ENCODE assay signal across 31 cellular contexts in genomic region chr13:98912846-98913245, GRCh38.
DNase-seq lines count a peak whose midpoint lies in the region; ATAC-seq and TF ChIP-seq lines count a peak whose summit lies in the region.
"Had no signal": no experiment of that assay in that cellular context is flagged by ENCODE, and none has a peak within 500 bp of the region (broad histone marks: within the 10 kb centered on the region; RNA-seq: fewer than 3 reads in every experiment).

No MANE protein-coding gene starts in this region.

- no peaks in the 10 kb centered on the region for H3K27me3 Mint-ChIP-seq in activated CD4-positive, alpha-beta T cell treated with anti-CD3 and anti-CD28 coated beads, Interleukin-2, amount 10 ng/mL, durations not matched to agents 24 days and 14 days
- H3K27me3 Mint-ChIP-seq in activated CD4-positive, alpha-beta T cell treated with anti-CD3 and anti-CD28 coated beads for 36 hours: no peaks in the 10 kb centered on the region
- H3K27me3 Mint-ChIP-seq in CD4-positive, alpha-beta T cell: no peaks in the 10 kb centered on the region
- no peaks in the 10 kb centered on the region for H3K27me3 Mint-ChIP-seq in T-helper 17 cell
- H3K27me3 Mint-ChIP-seq in naive thymus-derived CD4-positive, alpha-beta T cell: no peaks in the 10 kb centered on the region
- H3K27me3 Mint-ChIP-seq: CD4-positive, CD25-positive, alpha-beta regulatory T cell; memory B cell had no signal

- H4K20me1 ChIP-seq in hepatocyte (ENCODE audit: insufficient read depth, poor library complexity, severe bottlenecking): no peaks in the 10 kb centered on the region

- POLR2A ChIA-PET in activated CD4-positive, alpha-beta T cell treated with anti-CD3 and anti-CD28 coated beads for 36 hours (lab: Charles Lee): no interaction called here
- POLR2A ChIA-PET in CD4-positive, alpha-beta T cell (lab: Charles Lee): no interaction called here
- POLR2A ChIA-PET in naive thymus-derived CD4-positive, alpha-beta T cell (lab: Charles Lee): interaction anchor here (0.7 to 1.2 kb wide), 2 partner anchors 70 to 88 kb away, joined by 3 read pairs; no protein-coding TSS in a partner anchor

- no peaks in the 10 kb centered on the region for H3K79me2 ChIP-seq in hepatocyte

- no peak overlapping the region for H2AFZ ChIP-seq in hepatocyte

- H3K27ac ChIP-seq in CD4-positive, alpha-beta T cell (ENCODE audit: low read depth, low read length): no peak overlapping the region
- no peak overlapping the region for H3K27ac ChIP-seq in naive thymus-derived CD4-positive, alpha-beta T cell (ENCODE audit: low read depth, low read length)
- H3K27ac ChIP-seq in hepatocyte: no peak overlapping the region
- H3K27ac ChIP-seq: A549, esophagus muscularis mucosa, foreskin keratinocyte, Peyer's patch, testis had no signal

- H3K4me1 ChIP-seq in naive thymus-derived CD4-positive, alpha-beta T cell (ENCODE audit: control insufficient read depth in 2 of 2, insufficient read depth in 2 of 2, low read length in 2 of 2): peaks cover 9 to 10% of the 10 kb centered on the region in 2 donors
- peaks cover 6% of the 10 kb centered on the region for H3K4me1 ChIP-seq in hepatocyte (ENCODE audit: insufficient read depth)
- H3K4me1 ChIP-seq: HAP-1, Peyer's patch, testis had no signal

- peak overlapping the region; percentile 32 for H3K27ac Mint-ChIP-seq in activated CD4-positive, alpha-beta T cell treated with anti-CD3 and anti-CD28 coated beads, Interleukin-2, amount 10 ng/mL, durations not matched to agents 24 days and 14 days
- no peak overlapping the region for H3K27ac Mint-ChIP-seq in activated CD4-positive, alpha-beta T cell treated with anti-CD3 and anti-CD28 coated beads for 36 hours
- peak overlapping the region; percentile 74 for H3K27ac Mint-ChIP-seq in CD4-positive, alpha-beta T cell
- H3K27ac Mint-ChIP-seq in T-helper 17 cell: peak overlapping the region; percentile 32
- H3K27ac Mint-ChIP-seq in naive thymus-derived CD4-positive, alpha-beta T cell: peak overlapping the region in 7 of 9 donors; percentile 13 to 53 (median 46)
- H3K27ac Mint-ChIP-seq: dendritic cell treated with granulocyte-macrophage colony-stimulating factor and Interleukin-4, amounts not matched to agents 40 ng/mL and 50 ng/mL, for 4 days; endodermal cell; memory B cell; T-helper 2 cell treated with Interferon-gamma antibody and Interleukin-4, amounts not matched to agents 5 μg/mL and 100 μg/mL, for 36 hours had no signal

- H3K4me3 ChIP-seq in naive thymus-derived CD4-positive, alpha-beta T cell (ENCODE audit: low read length): no peak overlapping the region
- no peak overlapping the region for H3K4me3 ChIP-seq in hepatocyte
- H3K4me3 ChIP-seq: A549, esophagus muscularis mucosa, HAP-1, K562, Peyer's patch, testis had no signal

- ATAC-seq in activated CD4-positive, alpha-beta T cell treated with anti-CD3 and anti-CD28 coated beads for 36 hours: no peak
- ATAC-seq in CD4-positive, alpha-beta T cell (ENCODE audit: poor library complexity): no peak
- no peak for ATAC-seq in T-helper 17 cell
- no peak for ATAC-seq in naive thymus-derived CD4-positive, alpha-beta T cell
- ATAC-seq: A549; foreskin keratinocyte; K562; stimulated activated naive CD8-positive, alpha-beta T cell treated with anti-CD3 and anti-CD28 coated beads, Interleukin-15, Interleukin-2, amounts not matched to agents 100 U/mL and 50 U/mL, for 24 hours had no signal

- H3K9me2 ChIP-seq in hepatocyte (replicated peaks; ENCODE audit: insufficient read depth): no peaks in the 10 kb centered on the region

- H3K4me1 Mint-ChIP-seq in activated CD4-positive, alpha-beta T cell treated with anti-CD3 and anti-CD28 coated beads, Interleukin-2, amount 10 ng/mL, durations not matched to agents 24 days and 14 days: peaks cover 39% of the 10 kb centered on the region
- peaks cover 46% of the 10 kb centered on the region for H3K4me1 Mint-ChIP-seq in activated CD4-positive, alpha-beta T cell treated with anti-CD3 and anti-CD28 coated beads for 36 hours
- H3K4me1 Mint-ChIP-seq in CD4-positive, alpha-beta T cell (ENCODE audit: low read depth): peaks cover 49% of the 10 kb centered on the region
- peaks cover 25% of the 10 kb centered on the region for H3K4me1 Mint-ChIP-seq in T-helper 17 cell
- peaks cover 15 to 57% (median 49%) of the 10 kb centered on the region in 7 donors for H3K4me1 Mint-ChIP-seq in naive thymus-derived CD4-positive, alpha-beta T cell

- no peaks in the 10 kb centered on the region for H3K27me3 ChIP-seq in CD4-positive, alpha-beta T cell (ENCODE audit: control insufficient read depth, insufficient read depth, low read length)
- H3K27me3 ChIP-seq in naive thymus-derived CD4-positive, alpha-beta T cell (ENCODE audit: control insufficient read depth in 2 of 2, insufficient read depth in 2 of 2, low read length in 2 of 2): no peaks in the 10 kb centered on the region
- no peaks in the 10 kb centered on the region for H3K27me3 ChIP-seq in hepatocyte
- H3K27me3 ChIP-seq: esophagus muscularis mucosa, foreskin keratinocyte, Peyer's patch, testis had no signal

- no peak for DNase-seq in activated CD4-positive, alpha-beta T cell treated with anti-CD3 and anti-CD28 coated beads, Interleukin-2, amount 10 ng/mL, durations not matched to agents 24 days and 14 days
- no peak for DNase-seq in activated CD4-positive, alpha-beta T cell treated with anti-CD3 and anti-CD28 coated beads for 36 hours
- no peak for DNase-seq in CD4-positive, alpha-beta T cell
- no peak for DNase-seq in T-helper 17 cell
- DNase-seq in naive thymus-derived CD4-positive, alpha-beta T cell: no peak
- DNase-seq in H4 (ENCODE audit: low spot score): no peak
- no peak for DNase-seq in anterior cingulate cortex (lab: John Stamatoyannopoulos, UW)
- DNase-seq in hepatocyte (ENCODE audit: low spot score): no peak
- DNase-seq: activated effector memory CD4-positive, alpha-beta T cell treated with anti-CD3 and anti-CD28 coated beads, Interleukin-2, amount 50 U/mL, for 16 hours; activated T-cell treated with anti-CD3 and anti-CD28 coated beads, Interleukin-2, amount 50 U/mL, for 1 hour; AML-193; caudate nucleus; CD4-positive, CD25-positive, alpha-beta regulatory T cell; endodermal cell; foreskin keratinocyte; NCI-H1092 treated with DMSO at 0.1 percent for 48 hours; NCI-H187 treated with DMSO at 0.1 percent for 48 hours; NCI-H345; NCI-H69; Peyer's patch; SIG-M5; stimulated activated CD4-positive, alpha-beta T cell treated with anti-CD3 and anti-CD28 coated beads, Interleukin-1b, Interleukin-23, amount 100 ng/mL, for 48 hours; stimulated activated naive CD8-positive, alpha-beta T cell treated with anti-CD3 and anti-CD28 coated beads, Interleukin-15, Interleukin-2, amounts not matched to agents 100 U/mL and 50 U/mL, for 24 hours; testis had no signal

- CTCF ChIA-PET in activated CD4-positive, alpha-beta T cell treated with anti-CD3 and anti-CD28 coated beads for 36 hours (lab: Charles Lee): interaction anchor here (1.0 kb wide), 1 partner anchor 9 kb away, joined by 3 read pairs; no protein-coding TSS in a partner anchor
- CTCF ChIA-PET in CD4-positive, alpha-beta T cell (lab: Charles Lee): interaction anchor here (1.6 kb wide), 1 partner anchor 137 kb away, joined by 3 read pairs; no protein-coding TSS in a partner anchor
- CTCF ChIA-PET in naive thymus-derived CD4-positive, alpha-beta T cell (lab: Charles Lee): no interaction called here

- peaks cover 3% of the 10 kb centered on the region for H3K9me3 Mint-ChIP-seq in activated CD4-positive, alpha-beta T cell treated with anti-CD3 and anti-CD28 coated beads, Interleukin-2, amount 10 ng/mL, durations not matched to agents 24 days and 14 days
- no peaks in the 10 kb centered on the region for H3K9me3 Mint-ChIP-seq in activated CD4-positive, alpha-beta T cell treated with anti-CD3 and anti-CD28 coated beads for 36 hours (ENCODE audit: low read depth)
- no peaks in the 10 kb centered on the region for H3K9me3 Mint-ChIP-seq in CD4-positive, alpha-beta T cell
- peaks cover 0 to 2% (median 0%) of the 10 kb centered on the region in 11 donors for H3K9me3 Mint-ChIP-seq in naive thymus-derived CD4-positive, alpha-beta T cell
- H3K9me3 Mint-ChIP-seq: dendritic cell treated with granulocyte-macrophage colony-stimulating factor and Interleukin-4, amounts not matched to agents 40 ng/mL and 50 ng/mL, for 4 days; endodermal cell; memory B cell; T-helper 2 cell treated with Interferon-gamma antibody and Interleukin-4, amounts not matched to agents 5 μg/mL and 100 μg/mL, for 36 hours had no signal

- no peak for TF ChIP-seq CTCF in CD4-positive, alpha-beta T cell (IDR thresholded peaks at IDR 0.05)
- no peak for TF ChIP-seq CTCF in hepatocyte (IDR thresholded peaks at IDR 0.05; ENCODE audit: poor library complexity)

- H3K9me3 ChIP-seq in CD4-positive, alpha-beta T cell (ENCODE audit: control insufficient read depth, low read length): no peaks in the 10 kb centered on the region
- H3K9me3 ChIP-seq in T-helper 17 cell (ENCODE audit: control insufficient read depth, low read length, poor library complexity, severe bottlenecking) (no peaks in the 10 kb centered on the region), hepatocyte (ENCODE audit: low read depth) (no peaks in the 10 kb centered on the region)
- no peaks in the 10 kb centered on the region for H3K9me3 ChIP-seq in naive thymus-derived CD4-positive, alpha-beta T cell (ENCODE audit: control insufficient read depth in 2 of 3, low read length in 3 of 3)
- H3K9me3 ChIP-seq: A549, esophagus muscularis mucosa, HAP-1, Peyer's patch, testis had no signal

- no peak overlapping the region for H3K4me3 Mint-ChIP-seq in activated CD4-positive, alpha-beta T cell treated with anti-CD3 and anti-CD28 coated beads, Interleukin-2, amount 10 ng/mL, durations not matched to agents 24 days and 14 days
- H3K4me3 Mint-ChIP-seq in activated CD4-positive, alpha-beta T cell treated with anti-CD3 and anti-CD28 coated beads for 36 hours: no peak overlapping the region
- no peak overlapping the region for H3K4me3 Mint-ChIP-seq in CD4-positive, alpha-beta T cell
- no peak overlapping the region for H3K4me3 Mint-ChIP-seq in T-helper 17 cell
- no peak overlapping the region for H3K4me3 Mint-ChIP-seq in naive thymus-derived CD4-positive, alpha-beta T cell
- H3K4me3 Mint-ChIP-seq: CD4-positive, CD25-positive, alpha-beta regulatory T cell; dendritic cell treated with granulocyte-macrophage colony-stimulating factor and Interleukin-4, amounts not matched to agents 40 ng/mL and 50 ng/mL, for 4 days; endodermal cell; memory B cell; T-helper 2 cell treated with Interferon-gamma antibody and Interleukin-4, amounts not matched to agents 5 μg/mL and 100 μg/mL, for 36 hours had no signal

- no peak overlapping the region for H3K4me2 ChIP-seq in hepatocyte
- H3K4me2 ChIP-seq: A549 had no signal

- peaks cover 0 to 26% (median 8%) of the 10 kb centered on the region in 3 experiments for H3K36me3 ChIP-seq in naive thymus-derived CD4-positive, alpha-beta T cell (ENCODE audit: control insufficient read depth in 2 of 3, insufficient read depth in 3 of 3, low read length in 3 of 3)
- no peaks in the 10 kb centered on the region for H3K36me3 ChIP-seq in hepatocyte (replicated peaks; ENCODE audit: insufficient read depth, low read depth)
- H3K36me3 ChIP-seq: HAP-1, Peyer's patch had no signal

- H3K36me3 Mint-ChIP-seq in activated CD4-positive, alpha-beta T cell treated with anti-CD3 and anti-CD28 coated beads, Interleukin-2, amount 10 ng/mL, durations not matched to agents 24 days and 14 days (ENCODE audit: low read depth): peaks cover 42% of the 10 kb centered on the region
- peaks cover 33% of the 10 kb centered on the region for H3K36me3 Mint-ChIP-seq in activated CD4-positive, alpha-beta T cell treated with anti-CD3 and anti-CD28 coated beads for 36 hours (ENCODE audit: low read depth)
- peaks cover 67% of the 10 kb centered on the region for H3K36me3 Mint-ChIP-seq in CD4-positive, alpha-beta T cell (ENCODE audit: low read depth)
- peaks cover 3% of the 10 kb centered on the region for H3K36me3 Mint-ChIP-seq in T-helper 17 cell (ENCODE audit: low read depth)
- H3K36me3 Mint-ChIP-seq in naive thymus-derived CD4-positive, alpha-beta T cell: peaks cover 19 to 53% (median 45%) of the 10 kb centered on the region in 5 donors

- intact Hi-C loops in activated CD4-positive, alpha-beta T cell treated with anti-CD3 and anti-CD28 coated beads, Interleukin-2, amount 10 ng/mL, durations not matched to agents 24 days and 14 days (cut with micrococcal nuclease): loop anchor here (5.0 kb wide), 1 partner anchor 84 kb away; no protein-coding TSS in a partner anchor
- intact Hi-C loops in activated CD4-positive, alpha-beta T cell treated with anti-CD3 and anti-CD28 coated beads for 36 hours (cut with DNase I, micrococcal nuclease): loop anchor here in 1 of 2 experiments (5.0 kb wide), 2 partner anchors 84 to 119 kb away; no protein-coding TSS in a partner anchor
- intact Hi-C loops in CD4-positive, alpha-beta T cell (cut with DNase I, micrococcal nuclease): loop anchor here in 1 of 2 experiments (10.0 kb wide), 2 partner anchors 82 to 122 kb away; no protein-coding TSS in a partner anchor
- intact Hi-C loops in naive thymus-derived CD4-positive, alpha-beta T cell (cut with micrococcal nuclease): loop anchor here in 1 of 2 donors (5.0 to 10.0 kb wide), 3 partner anchors 114 to 1478 kb away; partner anchors contain the start of gene RAP2A
